13 cellular contexts compared by ENCODE assay signal in genomic region chr5:135387629-135387960, GRCh38. TPM values are rescaled to one million over a fixed set of nuclear protein-coding genes. Genes with fewer than 3 reads are reported as not detected.
DNase-seq lines count a peak whose midpoint lies in the region; ATAC-seq and TF ChIP-seq lines count a peak whose summit lies in the region.
"Had no signal": no experiment of that assay in that cellular context is flagged by ENCODE, and none has a peak within 500 bp of the region (broad histone marks: within the 10 kb centered on the region; RNA-seq: fewer than 3 reads in every experiment).

No MANE protein-coding gene starts in this region.

- H3K27ac ChIP-seq in DND-41 (ENCODE audit: low read length), result peak overlapping the region; percentile 33; the same call in 1 of the 2 replicates
- peak overlapping the region in 3 of 4 donors; percentile 54 to 84 (median 76) for H3K27ac ChIP-seq in Peyer's patch
- peak overlapping the region; percentile 83 to 88 (median 86) for H3K27ac ChIP-seq in esophagus squamous epithelium
- H3K27ac ChIP-seq in skeletal muscle tissue (ENCODE audit: low read depth, low read length), result peak overlapping the region; percentile 0

- H3K4me1 ChIP-seq in DND-41 (ENCODE audit: insufficient read depth, low read length) (peaks cover 82% of the 10 kb centered on the region), Peyer's patch (peaks cover 0 to 51% (median 2%) of the 10 kb centered on the region in 4 donors), esophagus squamous epithelium (peaks cover 23 to 86% (median 56%) of the 10 kb centered on the region in 3 donors), skeletal muscle tissue (ENCODE audit: control insufficient read depth in 3 of 3, insufficient read depth in 3 of 3, low read length in 3 of 3) (peaks cover 53 to 78% (median 63%) of the 10 kb centered on the region in 3 donors)
- H3K4me1 ChIP-seq: testis had no signal

- no peak for DNase-seq in DND-41
- no peak for DNase-seq in Peyer's patch
- DNase-seq in esophagus squamous epithelium (lab: John Stamatoyannopoulos, UW), result no peak
- no peak for DNase-seq in effector CD4-positive, alpha-beta T cell
- DNase-seq in NCI-H146 treated with DMSO at 0.1 percent for 48 hours (lab: John Stamatoyannopoulos, UW; ENCODE audit: unreplicated experiment), result no peak
- DNase-seq: immature natural killer cell, NCI-H748 treated with DMSO at 0.1 percent for 48 hours, occipital lobe had no signal

- no peak for ATAC-seq in DND-41 (ENCODE audit: insufficient read depth, low read depth)
- ATAC-seq in GM21515 (IDR thresholded peaks at IDR 0.05; ENCODE audit: unreplicated experiment), result no peak

- no peak overlapping the region for H3K4me3 ChIP-seq in DND-41 (ENCODE audit: low read depth in 1 of 2, low read length in 2 of 2)
- H3K4me3 ChIP-seq in Peyer's patch, result no peak overlapping the region
- H3K4me3 ChIP-seq in esophagus squamous epithelium, result peak overlapping the region in 1 of 4 donors; percentile 4
- no peak overlapping the region for H3K4me3 ChIP-seq in skeletal muscle tissue (ENCODE audit: low read length in 3 of 3)
- H3K4me3 ChIP-seq: testis had no signal

- no peak overlapping the region for H3K9ac ChIP-seq in DND-41 (ENCODE audit: low read depth, low read length)
- H3K9ac ChIP-seq in skeletal muscle tissue (ENCODE audit: low read depth in 1 of 3, low read length in 3 of 3), result no peak overlapping the region

- H3K4me2 ChIP-seq in DND-41 (ENCODE audit: insufficient read depth, low read length), result no peak overlapping the region

- TF ChIP-seq CTCF in DND-41 (IDR thresholded peaks at IDR 0.05; ENCODE audit: borderline replicate concordance, extremely low read depth, low read length, poor library complexity, severe bottlenecking) (no peak), Peyer's patch (IDR thresholded peaks at IDR 0.05) (no peak), esophagus squamous epithelium (IDR thresholded peaks at IDR 0.05) (no peak)

- H3K27me3 ChIP-seq in DND-41 (ENCODE audit: insufficient read depth, low read length, poor library complexity), result no peaks in the 10 kb centered on the region
- no peaks in the 10 kb centered on the region for H3K27me3 ChIP-seq in Peyer's patch
- no peaks in the 10 kb centered on the region for H3K27me3 ChIP-seq in esophagus squamous epithelium
- H3K27me3 ChIP-seq in skeletal muscle tissue (ENCODE audit: control insufficient read depth in 3 of 3, insufficient read depth in 3 of 3, low read length in 3 of 3), result no peaks in the 10 kb centered on the region
- H3K27me3 ChIP-seq: testis had no signal

- H3K36me3 ChIP-seq in DND-41 (ENCODE audit: insufficient read depth, low read length), result peaks cover 100% of the 10 kb centered on the region
- peaks cover 0 to 55% (median 0%) of the 10 kb centered on the region in 3 donors for H3K36me3 ChIP-seq in Peyer's patch
- peaks cover 7 to 89% (median 21%) of the 10 kb centered on the region in 3 donors for H3K36me3 ChIP-seq in esophagus squamous epithelium
- H3K36me3 ChIP-seq in skeletal muscle tissue (ENCODE audit: control insufficient read depth in 3 of 3, insufficient read depth in 3 of 3, low read length in 3 of 3), result peaks cover 15 to 39% (median 17%) of the 10 kb centered on the region in 3 donors

- peaks cover 97% of the 10 kb centered on the region for H4K20me1 ChIP-seq in DND-41 (ENCODE audit: insufficient read depth, low read length)

- TF ChIP-seq POLR2A in Peyer's patch (IDR thresholded peaks at IDR 0.05) (no peak), esophagus squamous epithelium (IDR thresholded peaks at IDR 0.05) (no peak)

- H3K9me3 ChIP-seq in DND-41 (ENCODE audit: insufficient read depth, low read length, severe bottlenecking) (no peaks in the 10 kb centered on the region), Peyer's patch (no peaks in the 10 kb centered on the region), esophagus squamous epithelium (no peaks in the 10 kb centered on the region), skeletal muscle tissue (ENCODE audit: control insufficient read depth in 3 of 3, low read length in 3 of 3) (no peaks in the 10 kb centered on the region)
- H3K9me3 ChIP-seq: testis had no signal

- peaks cover 100% of the 10 kb centered on the region for H3K79me2 ChIP-seq in DND-41 (ENCODE audit: insufficient read depth, low read length)

- H2AFZ ChIP-seq in DND-41 (ENCODE audit: low read depth, low read length), result no peak overlapping the region

- intact Hi-C loops in esophagus squamous epithelium (cut with DNase I), result no loop called here

RNA-seq across cellular contexts. Expression of gene MACROH2A1, which starts 11.4 kb away (rescaled TPM):
- 100 to 1,000 TPM; 407 to 489 (median 431) TPM for total RNA-seq in Peyer's patch
- total RNA-seq in esophagus squamous epithelium, result 100 to 1,000 TPM; 278 to 355 (median 319) TPM
- total RNA-seq in skeletal muscle tissue, result 86.1 TPM

RNA-seq across cellular contexts. Expression of gene DCANP1, which starts 59.6 kb away (rescaled TPM):
- total RNA-seq in Peyer's patch (1 to 10 TPM in 1 of 4 donors, under 1 TPM in 1, not detected in 2; 0.27 to 1.7 TPM), esophagus squamous epithelium (under 1 TPM in 2 of 4 donors, not detected in 2; 0.44 to 0.57 TPM), skeletal muscle tissue (not detected)
- total RNA-seq: activated CD8-positive, alpha-beta memory T cell treated with anti-CD3 and anti-CD28 coated beads for 36 hours; occipital lobe; T-helper 2 cell treated with Interferon-gamma antibody and Interleukin-4, amounts not matched to agents 100 ng/mL and 5 ng/mL, for 36 hours; testis had no signal

Comparison
In these comparisons a context has a peak if more than half of its experiments do, and no peak if none do; other contexts are left out.
1. H3K27ac ChIP-seq: peak in every context shown above with its lines; median percentile 86 in esophagus squamous epithelium; 76 in Peyer's patch; 33 in DND-41; 0 in skeletal muscle tissue.